9 cellular contexts compared by ENCODE assay signal in genomic region chr1:31483012-31483946, GRCh38.
DNase-seq lines count a peak whose midpoint lies in the region; ATAC-seq and TF ChIP-seq lines count a peak whose summit lies in the region.
"Had no signal": no experiment of that assay in that cellular context is flagged by ENCODE, and none has a peak within 500 bp of the region (broad histone marks: within the 10 kb centered on the region; RNA-seq: fewer than 3 reads in every experiment).

No MANE protein-coding gene starts in this region.

- H3K27ac ChIP-seq in hepatocyte (peak overlapping the region; percentile 60), upper lobe of right lung (peak overlapping the region; percentile 56)
- H3K27ac ChIP-seq: neutrophil had no signal

- H3K4me3 ChIP-seq in hepatocyte (no peak overlapping the region), upper lobe of right lung (no peak overlapping the region), Caco-2 (ENCODE audit: low read depth, low read length) (no peak overlapping the region)

- H3K27me3 ChIP-seq in hepatocyte (no peaks in the 10 kb centered on the region), upper lobe of right lung (no peaks in the 10 kb centered on the region), Caco-2 (replicated peaks; ENCODE audit: control insufficient read depth, insufficient read depth, low read length) (no peaks in the 10 kb centered on the region)
- H3K27me3 ChIP-seq: neutrophil had no signal

- H3K4me1 ChIP-seq in hepatocyte (ENCODE audit: insufficient read depth) (peaks cover 8% of the 10 kb centered on the region), upper lobe of right lung (peaks cover 6% of the 10 kb centered on the region), Caco-2 (no peaks in the 10 kb centered on the region)

- no peak overlapping the region for H3K4me2 ChIP-seq in hepatocyte

- no peaks in the 10 kb centered on the region for H3K9me2 ChIP-seq in hepatocyte (replicated peaks; ENCODE audit: insufficient read depth)

- peaks cover 13% of the 10 kb centered on the region for H3K9me3 Mint-ChIP-seq in Caco-2 (ENCODE audit: unreplicated experiment)

- CTCF ChIA-PET in Caco-2 (lab: Charles Lee): no interaction called here
- CTCF ChIA-PET in HEK293T (lab: Yijun Ruan, JAX): no interaction called here

- BruUV-seq in Caco-2 (replicated peaks; lab: Mats Ljungman, UMichigan): no TSS peak

- no peak overlapping the region for H2AFZ ChIP-seq in hepatocyte

- no peaks in the 10 kb centered on the region for H3K4me1 Mint-ChIP-seq in Caco-2 (ENCODE audit: low read depth, unreplicated experiment)

- no peak overlapping the region for H3K27ac Mint-ChIP-seq in Caco-2 (ENCODE audit: unreplicated experiment)

- POLR2A ChIA-PET in Caco-2 (lab: Charles Lee): no interaction called here
- POLR2A ChIA-PET in HEK293T (lab: Yijun Ruan, JAX): no interaction called here

- TF ChIP-seq CTCF in hepatocyte (IDR thresholded peaks at IDR 0.05; ENCODE audit: poor library complexity): no peak
- no peak for TF ChIP-seq CTCF in upper lobe of right lung (IDR thresholded peaks at IDR 0.05)
- no peak for TF ChIP-seq CTCF in Caco-2 (IDR thresholded peaks at IDR 0.05; ENCODE audit: insufficient read depth in 1 of 2, low read depth in 1 of 2, low read length in 1 of 2, severe bottlenecking in 1 of 2, unreplicated experiment in 1 of 2)

- H3K4me3 Mint-ChIP-seq in Caco-2 (ENCODE audit: unreplicated experiment): no peak overlapping the region

- peak; percentile 53 for ATAC-seq in GM18520 (IDR thresholded peaks at IDR 0.05; ENCODE audit: unreplicated experiment)
- ATAC-seq in HG03432 (IDR thresholded peaks at IDR 0.05; ENCODE audit: unreplicated experiment): peak; percentile 68
- peak; percentile 87 for ATAC-seq in upper lobe of right lung
- ATAC-seq in HG03439 (IDR thresholded peaks at IDR 0.05; ENCODE audit: unreplicated experiment): no peak

- H3K79me2 ChIP-seq in hepatocyte: no peaks in the 10 kb centered on the region

- WGBS in hepatocyte (ENCODE audit: low lambda C conversion rate, missing lambda C conversion rate): 83% methylated on average over 13 of the region's 13 CpGs

- H3K27me3 Mint-ChIP-seq in Caco-2 (ENCODE audit: insufficient read depth, unreplicated experiment): no peaks in the 10 kb centered on the region

- no peaks in the 10 kb centered on the region for H4K20me1 ChIP-seq in hepatocyte (ENCODE audit: insufficient read depth, poor library complexity, severe bottlenecking)

- intact Hi-C loops in upper lobe of right lung (cut with DNase I): no loop called here
- intact Hi-C loops in Caco-2 (cut with micrococcal nuclease; ENCODE audit: unreplicated experiment): no loop called here

- H3K36me3 ChIP-seq in hepatocyte (replicated peaks; ENCODE audit: insufficient read depth, low read depth): no peaks in the 10 kb centered on the region
- H3K36me3 ChIP-seq in upper lobe of right lung: no peaks in the 10 kb centered on the region
- H3K36me3 ChIP-seq in Caco-2 (ENCODE audit: control insufficient read depth, insufficient read depth, low read length): no peaks in the 10 kb centered on the region
- H3K36me3 ChIP-seq: neutrophil had no signal

- H3K36me3 Mint-ChIP-seq in Caco-2 (ENCODE audit: insufficient read depth, unreplicated experiment): no peaks in the 10 kb centered on the region

- H3K9me3 ChIP-seq in hepatocyte (ENCODE audit: low read depth): no peaks in the 10 kb centered on the region
- H3K9me3 ChIP-seq in upper lobe of right lung: no peaks in the 10 kb centered on the region
- H3K9me3 ChIP-seq in Caco-2: no peaks in the 10 kb centered on the region
- H3K9me3 ChIP-seq: neutrophil had no signal

- DNase-seq in SIG-M5 treated with dmso at 0.1 percent for 504 hours (lab: John Stamatoyannopoulos, UW; ENCODE audit: unreplicated experiment): peak; percentile 98
- DNase-seq in hepatocyte (ENCODE audit: low spot score): peak; percentile 68
- DNase-seq in upper lobe of right lung: no peak
- DNase-seq in Caco-2: no peak
- DNase-seq in HEK293T (ENCODE audit: extremely low spot score): no peak

TF ChIP-seq in HEK293T, 16 proteins besides CTCF, POLR2A, EP300 and RAD21:
- TF ChIP-seq HDGF (IDR thresholded peaks at IDR 0.05; ENCODE audit: borderline replicate concordance) (no peak), CTBP1 (IDR thresholded peaks at IDR 0.05; ENCODE audit: borderline replicate concordance) (no peak), FOXK2 (IDR thresholded peaks at IDR 0.05) (no peak), ZNF384 (IDR thresholded peaks at IDR 0.05) (no peak), SUZ12 (IDR thresholded peaks at IDR 0.05) (no peak), FOXA1 (IDR thresholded peaks at IDR 0.05) (no peak), PKNOX1 (IDR thresholded peaks at IDR 0.05) (no peak), ELF4 (IDR thresholded peaks at IDR 0.05) (no peak), L3MBTL2 (conservative IDR thresholded peaks at IDR 0.05) (no peak), NFRKB (IDR thresholded peaks at IDR 0.05) (no peak), LEF1 (IDR thresholded peaks at IDR 0.05; ENCODE audit: borderline replicate concordance) (no peak), TARDBP (IDR thresholded peaks at IDR 0.05) (no peak), SP1 (IDR thresholded peaks at IDR 0.05) (no peak), BHLHE40 (IDR thresholded peaks at IDR 0.05; ENCODE audit: borderline replicate concordance) (no peak), ARNT (IDR thresholded peaks at IDR 0.05) (no peak), FOXM1 (IDR thresholded peaks at IDR 0.05; ENCODE audit: borderline replicate concordance) (no peak)

Comparison
In these comparisons a context has a peak if more than half of its experiments do, and no peak if none do; other contexts are left out.
1. DNase-seq: peak in SIG-M5 treated with dmso at 0.1 percent for 504 hours (single experiment) and hepatocyte (single experiment); none in upper lobe of right lung (single experiment), Caco-2 (0 of 2) and HEK293T (single experiment).